In genomic region chr16:53249331-53249730, GRCh38 we compare ENCODE assay signal across 30 cellular contexts.
"Had no signal": no experiment of that assay in that cellular context is flagged by ENCODE, and none has a peak within 500 bp of the region (broad histone marks: within the 10 kb centered on the region; RNA-seq: fewer than 3 reads in every experiment).

No MANE protein-coding gene starts in this region.

- H3K4me3 Mint-ChIP-seq: immature natural killer cell; naive B cell; natural killer cell; nephron progenitor cell; neural progenitor cell; stimulated activated effector memory CD8-positive, alpha-beta T cell treated with anti-CD3 and anti-CD28 coated beads, Interleukin-12 subunit alpha, Interleukin-12 subunit beta, amount 100 ng/mL, for 72 hours; stimulated activated naive CD8-positive, alpha-beta T cell treated with anti-CD3 and anti-CD28 coated beads, Interleukin-15, amount 100 ng/mL, for 72 hours had no signal

- H3K4me2 ChIP-seq: neural progenitor cell had no signal

- H3K4me1 ChIP-seq: left lung, lower lobe of right lung, neural progenitor cell, parathyroid adenoma, psoas muscle, right atrium auricular region, tibial nerve, upper lobe of left lung, vagina had no signal

- H3K27me3 Mint-ChIP-seq: naive B cell; stimulated activated naive CD8-positive, alpha-beta T cell treated with anti-CD3 and anti-CD28 coated beads, Interleukin-15, amount 100 ng/mL, for 72 hours had no signal

- H3K4me1 Mint-ChIP-seq: immature natural killer cell; natural killer cell; nephron progenitor cell; neural progenitor cell; stimulated activated effector memory CD8-positive, alpha-beta T cell treated with anti-CD3 and anti-CD28 coated beads, Interleukin-12 subunit alpha, Interleukin-12 subunit beta, amount 100 ng/mL, for 72 hours; stimulated activated naive CD8-positive, alpha-beta T cell treated with anti-CD3 and anti-CD28 coated beads, Interleukin-15, amount 100 ng/mL, for 72 hours had no signal

- H3K9ac ChIP-seq: neural progenitor cell, parathyroid adenoma had no signal

- H3K9me3 ChIP-seq: lower lobe of right lung, neutrophil, psoas muscle, upper lobe of left lung, vagina had no signal

- H3K9me3 Mint-ChIP-seq: immature natural killer cell; natural killer cell; stimulated activated effector memory CD8-positive, alpha-beta T cell treated with anti-CD3 and anti-CD28 coated beads, Interleukin-12 subunit alpha, Interleukin-12 subunit beta, amount 100 ng/mL, for 72 hours; stimulated activated naive CD8-positive, alpha-beta T cell treated with anti-CD3 and anti-CD28 coated beads, Interleukin-15, amount 100 ng/mL, for 72 hours had no signal

- H3K27ac Mint-ChIP-seq: immature natural killer cell; naive B cell; natural killer cell; nephron progenitor cell; neural progenitor cell; stimulated activated effector memory CD8-positive, alpha-beta T cell treated with anti-CD3 and anti-CD28 coated beads, Interleukin-12 subunit alpha, Interleukin-12 subunit beta, amount 100 ng/mL, for 72 hours; stimulated activated naive CD8-positive, alpha-beta T cell treated with anti-CD3 and anti-CD28 coated beads, Interleukin-15, amount 100 ng/mL, for 72 hours had no signal

- DNase-seq: hypothalamus; immature natural killer cell; kidney; left colon; left lung; lower lobe of right lung; mammary epithelial cell; mesenchymal stem cell; naive B cell; natural killer cell; nephron progenitor cell; occipital lobe; psoas muscle; stimulated activated CD4-positive, alpha-beta T cell treated with anti-CD3 and anti-CD28 coated beads, Interleukin-12 subunit alpha, Interleukin-12 subunit beta, amount 100 ng/mL, for 4 hours; stimulated activated CD4-positive, alpha-beta T cell treated with anti-CD3 and anti-CD28 coated beads, Interleukin-15, amount 100 ng/mL, for 24 hours; stimulated activated CD4-positive, alpha-beta T cell treated with anti-CD3 and anti-CD28 coated beads, Interleukin-2, amount 100 ng/mL, for 24 hours; stimulated activated CD4-positive, alpha-beta T cell treated with anti-CD3 and anti-CD28 coated beads, Interleukin-4, amount 100 ng/mL, for 24 hours; stimulated activated naive CD4-positive, alpha-beta T cell treated with Interleukin-2 at 50 U/mL for 16 hours; stimulated activated naive CD8-positive, alpha-beta T cell treated with anti-CD3 and anti-CD28 coated beads, Interleukin-15, amount 100 ng/mL, for 72 hours; substantia nigra; upper lobe of left lung had no signal

- H3K27ac ChIP-seq: left lung, lower lobe of right lung, neural progenitor cell, neutrophil, parathyroid adenoma, psoas muscle, right atrium auricular region, skin epidermis, tibial nerve, upper lobe of left lung, vagina had no signal

- ATAC-seq: left colon; left lung; lower lobe of right lung; natural killer cell; psoas muscle; sciatic nerve; stimulated activated effector memory CD8-positive, alpha-beta T cell treated with anti-CD3 and anti-CD28 coated beads, Interleukin-12 subunit alpha, Interleukin-12 subunit beta, amount 100 ng/mL, for 72 hours; stimulated activated naive CD8-positive, alpha-beta T cell treated with anti-CD3 and anti-CD28 coated beads, Interleukin-15, amount 100 ng/mL, for 72 hours had no signal

- H3K4me3 ChIP-seq: left lung, lower lobe of right lung, neural progenitor cell, psoas muscle, right atrium auricular region, skin epidermis, tibial nerve, upper lobe of left lung, vagina had no signal
